Comparison of ENCODE assay signal across 19 cellular contexts in genomic region chr15:59674501-59674900, GRCh38. TPM values are rescaled to one million over a fixed set of nuclear protein-coding genes. Genes with fewer than 3 reads are reported as not detected.
A peak's percentile ranks its signal among the peaks of the same experiment; 100 is the strongest.
DNase-seq lines count a peak whose midpoint lies in the region; ATAC-seq, FAIRE-seq and TF ChIP-seq lines count a peak whose summit lies in the region.
"Had no signal": no experiment of that assay in that cellular context is flagged by ENCODE, and none has a peak within 500 bp of the region (broad histone marks: within the 10 kb centered on the region; RNA-seq: fewer than 3 reads in every experiment).

No MANE protein-coding gene starts in this region.

- peaks cover 0 to 4% (median 0%) of the 10 kb centered on the region in 4 donors for H3K4me1 ChIP-seq in right lobe of liver
- H3K4me1 ChIP-seq in HepG2 (ENCODE audit: insufficient read depth, low read length), result no peaks in the 10 kb centered on the region
- no peaks in the 10 kb centered on the region for H3K4me1 ChIP-seq in prostate gland (replicated peaks)

- H3K27me3 ChIP-seq in right lobe of liver (no peaks in the 10 kb centered on the region), HepG2 (ENCODE audit: control insufficient read depth in 1 of 2, insufficient read depth in 2 of 2, low read length in 2 of 2) (no peaks in the 10 kb centered on the region), prostate gland (replicated peaks; ENCODE audit: insufficient read depth) (no peaks in the 10 kb centered on the region)

- in situ Hi-C loops in HepG2 (cut with HindIII; ENCODE audit: extremely low pct_ligation_motif_present, low pct_unique_long_range_greater_than_20kb), result no loop called here

- ATAC-seq in right lobe of liver (peak in 3 of 4 donors; percentile 46 to 83 (median 58)), HepG2 (no peak), left lobe of liver (peak; percentile 68)
- ATAC-seq: HCT116 had no signal

- H3K36me3 ChIP-seq in right lobe of liver (peaks cover 4 to 85% (median 48%) of the 10 kb centered on the region in 4 donors), HepG2 (replicated peaks in 1 of 2; ENCODE audit: control insufficient read depth in 1 of 2, insufficient read depth in 2 of 2, low read length in 2 of 2) (peaks cover 10 to 82% of the 10 kb centered on the region in 2 experiments), prostate gland (peaks cover 5 to 15% of the 10 kb centered on the region in 2 donors)

- no peak for TF ChIP-seq CTCF in right lobe of liver (IDR thresholded peaks at IDR 0.05)
- TF ChIP-seq CTCF in HepG2 (CRISPR knock-in tag; IDR thresholded peaks at IDR 0.05), result no peak
- TF ChIP-seq CTCF in prostate gland (IDR thresholded peaks at IDR 0.05), result no peak

- no peak for DNase-seq in right lobe of liver
- no peak for DNase-seq in HepG2 (ENCODE audit: low spot score)
- no peak for DNase-seq in left lobe of liver (ENCODE audit: low spot score)
- no peak for DNase-seq in urothelium cell line (ENCODE audit: low spot score)
- no peak for DNase-seq in prostate gland (ENCODE audit: low spot score)
- DNase-seq in GOT3 (lab: John Stamatoyannopoulos, UW), result no peak
- DNase-seq: C1 segment of cervical spinal cord; Calu3; CD4-positive, alpha-beta memory T cell; COR-L47; DMS53; DND-41; GM23248; H9 had no signal

- TF ChIP-seq EP300 in HepG2 (IDR thresholded peaks at IDR 0.05; ENCODE audit: low read depth in 2 of 2, low read length in 2 of 2) (no peak), HepG2 (CRISPR knock-in tag; IDR thresholded peaks at IDR 0.05; ENCODE audit: borderline replicate concordance) (no peak)

- H3K4me3 ChIP-seq in right lobe of liver, result no peak overlapping the region
- no peak overlapping the region for H3K4me3 ChIP-seq in HepG2 (replicated peaks in 1 of 3; ENCODE audit: insufficient read depth in 1 of 3, low read depth in 2 of 3, low read length in 3 of 3)
- H3K4me3 ChIP-seq in prostate gland, result no peak overlapping the region
- H3K4me3 ChIP-seq: GM23248 had no signal

- FAIRE-seq in HepG2 (lab: Jason Lieb, UNC), result no peak
- peak; percentile 35 for FAIRE-seq in urothelium cell line (lab: Jason Lieb, UNC)
- FAIRE-seq: A204.1, G401.6, GM12892 had no signal

- no peak for TF ChIP-seq POLR2A in right lobe of liver (IDR thresholded peaks at IDR 0.05)
- no peak for TF ChIP-seq POLR2A in HepG2 (IDR thresholded peaks at IDR 0.05; ENCODE audit: insufficient read depth in 1 of 2, low read depth in 2 of 2, low read length in 2 of 2)
- no peak for TF ChIP-seq POLR2A in prostate gland (IDR thresholded peaks at IDR 0.05)

- H3K4me2 ChIP-seq in HepG2 (ENCODE audit: low read depth, low read length), result no peak overlapping the region

- BruUV-seq in HepG2 (replicated peaks; lab: Mats Ljungman, UMichigan), result no TSS peak

- H2AFZ ChIP-seq in HepG2 (ENCODE audit: low read length), result no peak overlapping the region
- H2AFZ ChIP-seq: GM23248 had no signal

- CTCF ChIA-PET in HepG2 (lab: Yijun Ruan, JAX; ENCODE audit: low intra/inter-chr PET ratio, low total read pairs), result no interaction called here

- WGBS in right lobe of liver (ENCODE audit: insufficient coverage, low coverage, low lambda C conversion rate, missing lambda C conversion rate), result 49% methylated on average over 3 of the region's 3 CpGs
- WGBS in HepG2 (ENCODE audit: low lambda C conversion rate), result 98% methylated on average over 3 of the region's 3 CpGs
- WGBS in prostate gland, result 93% methylated on average over 3 of the region's 3 CpGs

- H3K9ac ChIP-seq in HepG2 (ENCODE audit: insufficient read depth, low read depth, low read length), result no peak overlapping the region
- H3K9ac ChIP-seq: GM23248 had no signal

- H3K27ac ChIP-seq in right lobe of liver (peak overlapping the region in 1 of 3 donors; percentile 0), HepG2 (ENCODE audit: extremely low read length, insufficient read depth, low read length) (no peak overlapping the region), prostate gland (no peak overlapping the region)
- H3K27ac ChIP-seq: 22Rv1, GM23248 had no signal

- intact Hi-C loops in right lobe of liver (cut with DNase I), result no loop called here
- intact Hi-C loops in HepG2 (cut with micrococcal nuclease; ENCODE audit: unreplicated experiment), result no loop called here
- intact Hi-C loops in prostate gland (cut with DNase I), result no loop called here

- H3K9me3 ChIP-seq in right lobe of liver, result no peaks in the 10 kb centered on the region
- H3K9me3 ChIP-seq in HepG2 (ENCODE audit: low read length), result no peaks in the 10 kb centered on the region
- H3K9me3 ChIP-seq in prostate gland, result no peaks in the 10 kb centered on the region

- no peaks in the 10 kb centered on the region; the same call in 1 of the 2 replicates for H4K20me1 ChIP-seq in HepG2 (ENCODE audit: insufficient read depth, low read length)

- POLR2A ChIA-PET in HepG2 (lab: Yijun Ruan, JAX), result no interaction called here

- TF ChIP-seq RAD21 in HepG2 (CRISPR knock-in tag; IDR thresholded peaks at IDR 0.05), result no peak

- no peaks in the 10 kb centered on the region for H3K79me2 ChIP-seq in HepG2 (ENCODE audit: insufficient read depth, low read length)

TF ChIP-seq in HepG2, 621 proteins besides CTCF, POLR2A, EP300 and RAD21 (continues in another document):
- TF ChIP-seq SALL2 (CRISPR knock-in tag; IDR thresholded peaks at IDR 0.05), result no peak
- TF ChIP-seq CBX2 (IDR thresholded peaks at IDR 0.05; ENCODE audit: low read depth, low read length), result no peak
- no peak for TF ChIP-seq CBX2 (CRISPR knock-in tag; IDR thresholded peaks at IDR 0.05; ENCODE audit: low read depth)
- no peak for TF ChIP-seq CEBPB (IDR thresholded peaks at IDR 0.05; ENCODE audit: borderline replicate concordance, low read depth, low read length)
- no peak for TF ChIP-seq ZNF850 (CRISPR knock-in tag; conservative IDR thresholded peaks at IDR 0.05)
- no peak for TF ChIP-seq ZNF34 (CRISPR knock-in tag; IDR thresholded peaks at IDR 0.05; ENCODE audit: borderline replicate concordance)
- TF ChIP-seq ISL2 (CRISPR knock-in tag; IDR thresholded peaks at IDR 0.05), result no peak
- TF ChIP-seq PAF1 (CRISPR knock-in tag; IDR thresholded peaks at IDR 0.05), result no peak

RNA-seq across cellular contexts. Expression of gene BNIP2, which starts 14.6 kb away (rescaled TPM):
- total RNA-seq in right lobe of liver (10 to 100 TPM; 23.7 to 54.0 (median 41.0) TPM), HepG2 (2016; rRNA removed; fragmentation: Illumina TruSeq; extraction: Trizol) (55.1 and 57.6 TPM in 2 replicates), left lobe of liver (29.7 TPM), prostate gland (100 to 1,000 TPM in 1 of 2 donors, 10 to 100 TPM in 1; 76.6 to 124 TPM)
- total RNA-seq in HepG2 (2016; cell fraction: cytosol; rRNA removed; fragmentation: Illumina TruSeq; extraction: Trizol; ENCODE audit: low read depth), result 14.7 and 15.0 TPM in 2 replicates
- 53.0 and 56.3 TPM in 2 replicates for total RNA-seq in HepG2 (2016; cell fraction: insoluble cytoplasmic fraction; rRNA removed; fragmentation: Illumina TruSeq; extraction: Trizol)
- 19.6 and 21.1 TPM in 2 replicates for total RNA-seq in HepG2 (2016; cell fraction: membrane; rRNA removed; fragmentation: Illumina TruSeq; extraction: Trizol)
- total RNA-seq in HepG2 (2016; cell fraction: nucleus; rRNA removed; fragmentation: Illumina TruSeq; extraction: Trizol), result 59.8 and 62.4 TPM in 2 replicates
- 11.9 and 17.4 TPM in 2 replicates for polyA plus RNA-seq in HepG2 (2011; rRNA removed)
- 15.1 and 17.3 TPM in 2 replicates for polyA plus RNA-seq in HepG2 (2011; cell fraction: cytosol; rRNA removed)
- 20.7 and 22.5 TPM in 2 replicates for polyA plus RNA-seq in HepG2 (2011; cell fraction: nucleus; rRNA removed)
- polyA plus RNA-seq in HepG2 (2012), result 24.1 and 27.1 TPM in 2 replicates
- polyA plus RNA-seq in HepG2 (2016; cell fraction: cytosol; fragmentation: Illumina TruSeq; extraction: Trizol; ENCODE audit: low read depth), result 3.1 and 4.4 TPM in 2 replicates
- 39.2 and 39.8 TPM in 2 replicates for polyA plus RNA-seq in HepG2 (2016; cell fraction: insoluble cytoplasmic fraction; fragmentation: Illumina TruSeq; extraction: Trizol; ENCODE audit: low read depth)
- polyA plus RNA-seq in HepG2 (2016; cell fraction: membrane; fragmentation: Illumina TruSeq; extraction: Trizol; ENCODE audit: low read depth), result 11.3 and 11.4 TPM in 2 replicates
- 64.4 and 67.5 TPM in 2 replicates for polyA plus RNA-seq in HepG2 (2016; cell fraction: nucleus; fragmentation: Illumina TruSeq; extraction: Trizol; ENCODE audit: insufficient read depth, low read depth)
- 5.2 and 8.2 TPM in 2 replicates for polyA minus RNA-seq in HepG2 (2011; rRNA and poly(A)+ RNA removed; ENCODE audit: low replicate concordance)
- polyA minus RNA-seq in HepG2 (2011; cell fraction: cytosol; rRNA and poly(A)+ RNA removed), result 27.3 and 28.5 TPM in 2 replicates
- 69.1 and 79.8 TPM in 2 replicates for polyA minus RNA-seq in HepG2 (2011; cell fraction: nucleus; rRNA and poly(A)+ RNA removed)

RNA-seq across cellular contexts. Expression of gene GTF2A2, which starts 17.2 kb away (rescaled TPM):
- 10 to 100 TPM; 16.9 to 46.9 (median 36.6) TPM for total RNA-seq in right lobe of liver
- total RNA-seq in HepG2 (2016; rRNA removed; fragmentation: Illumina TruSeq; extraction: Trizol), result 106 and 118 TPM in 2 replicates
- 74.1 and 118 TPM in 2 replicates for total RNA-seq in HepG2 (2016; cell fraction: cytosol; rRNA removed; fragmentation: Illumina TruSeq; extraction: Trizol; ENCODE audit: low read depth)
- total RNA-seq in HepG2 (2016; cell fraction: insoluble cytoplasmic fraction; rRNA removed; fragmentation: Illumina TruSeq; extraction: Trizol), result 109 and 142 TPM in 2 replicates
- 141 and 182 TPM in 2 replicates for total RNA-seq in HepG2 (2016; cell fraction: membrane; rRNA removed; fragmentation: Illumina TruSeq; extraction: Trizol)
- total RNA-seq in HepG2 (2016; cell fraction: nucleus; rRNA removed; fragmentation: Illumina TruSeq; extraction: Trizol), result 39.0 and 52.5 TPM in 2 replicates
- 23.3 and 24.4 TPM in 2 replicates for polyA plus RNA-seq in HepG2 (2011; rRNA removed)
- 24.7 and 43.0 TPM in 2 replicates for polyA plus RNA-seq in HepG2 (2011; cell fraction: cytosol; rRNA removed)
- polyA plus RNA-seq in HepG2 (2011; cell fraction: nucleus; rRNA removed), result 5.5 and 6.4 TPM in 2 replicates
- polyA plus RNA-seq in HepG2 (2012), result 44.4 and 55.1 TPM in 2 replicates
- 234 and 380 TPM in 2 replicates for polyA plus RNA-seq in HepG2 (2016; cell fraction: cytosol; fragmentation: Illumina TruSeq; extraction: Trizol; ENCODE audit: low read depth)
- polyA plus RNA-seq in HepG2 (2016; cell fraction: insoluble cytoplasmic fraction; fragmentation: Illumina TruSeq; extraction: Trizol; ENCODE audit: low read depth), result 194 and 206 TPM in 2 replicates
- polyA plus RNA-seq in HepG2 (2016; cell fraction: membrane; fragmentation: Illumina TruSeq; extraction: Trizol; ENCODE audit: low read depth), result 203 and 294 TPM in 2 replicates
- 80.3 and 80.7 TPM in 2 replicates for polyA plus RNA-seq in HepG2 (2016; cell fraction: nucleus; fragmentation: Illumina TruSeq; extraction: Trizol; ENCODE audit: insufficient read depth, low read depth)
- polyA minus RNA-seq in HepG2 (2011; rRNA and poly(A)+ RNA removed; ENCODE audit: low replicate concordance), result 2.4 and 16.3 TPM in 2 replicates
- 10.3 and 16.3 TPM in 2 replicates for polyA minus RNA-seq in HepG2 (2011; cell fraction: cytosol; rRNA and poly(A)+ RNA removed)
- 8.7 and 12.1 TPM in 2 replicates for polyA minus RNA-seq in HepG2 (2011; cell fraction: nucleus; rRNA and poly(A)+ RNA removed)
- 33.0 TPM for total RNA-seq in left lobe of liver
- 10 to 100 TPM; 34.2 to 47.4 TPM for total RNA-seq in prostate gland
